Comparison of ENCODE assay signal across 1 cellular context in the genomic region with DNA sequence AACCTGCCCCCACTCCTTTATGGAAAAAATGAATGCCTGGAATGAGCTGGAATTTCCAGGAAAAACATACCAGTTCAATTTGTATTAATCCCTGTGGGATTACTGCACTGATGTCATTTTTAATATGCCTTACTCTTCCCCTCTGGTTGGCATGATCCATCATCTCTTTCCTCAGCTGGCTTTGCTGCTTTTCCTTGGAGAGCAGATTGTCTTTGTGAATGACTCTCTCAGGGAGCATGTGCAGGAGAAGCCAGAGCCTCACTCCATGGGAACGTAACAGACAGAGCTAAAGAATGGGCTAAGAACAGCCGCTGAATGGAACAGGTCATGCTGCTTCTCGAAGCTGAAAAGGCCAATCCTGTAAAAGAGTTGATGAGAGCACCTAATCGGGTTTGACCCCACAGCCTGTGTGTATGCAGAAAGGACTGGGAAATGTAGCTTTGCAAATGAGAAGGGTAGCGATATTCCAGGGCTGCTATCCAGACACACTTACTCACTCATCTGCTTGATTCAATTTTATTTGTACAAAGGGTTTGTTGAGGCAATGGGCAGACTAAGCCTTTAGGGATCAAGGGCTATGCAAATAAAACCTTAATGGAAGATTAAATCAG.
TF ChIP-seq lines count a peak whose summit lies in the region.

No MANE protein-coding gene starts in this region.

TF ChIP-seq in IMR-90, 13 proteins besides CTCF, POLR2A, EP300 and RAD21 (continued from another document):
- TF ChIP-seq, protein P1, sequence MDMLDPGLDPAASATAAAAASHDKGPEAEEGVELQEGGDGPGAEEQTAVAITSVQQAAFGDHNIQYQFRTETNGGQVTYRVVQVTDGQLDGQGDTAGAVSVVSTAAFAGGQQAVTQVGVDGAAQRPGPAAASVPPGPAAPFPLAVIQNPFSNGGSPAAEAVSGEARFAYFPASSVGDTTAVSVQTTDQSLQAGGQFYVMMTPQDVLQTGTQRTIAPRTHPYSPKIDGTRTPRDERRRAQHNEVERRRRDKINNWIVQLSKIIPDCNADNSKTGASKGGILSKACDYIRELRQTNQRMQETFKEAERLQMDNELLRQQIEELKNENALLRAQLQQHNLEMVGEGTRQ (IDR thresholded peaks at IDR 0.05; ENCODE audit: low read depth, low read length) = no peak
- TF ChIP-seq MXI1 (IDR thresholded peaks at IDR 0.05; ENCODE audit: borderline replicate concordance, low read depth, low read length) (no peak), RFX5 (IDR thresholded peaks at IDR 0.05; ENCODE audit: low read depth, low read length) (no peak), RCOR1 (IDR thresholded peaks at IDR 0.05; ENCODE audit: insufficient replicate concordance, low read length) (no peak), SMC3 (IDR thresholded peaks at IDR 0.05; ENCODE audit: low read depth, low read length) (no peak), FOS (IDR thresholded peaks at IDR 0.05; ENCODE audit: low read depth, low read length) (no peak), BHLHE40 (IDR thresholded peaks at IDR 0.05; ENCODE audit: low read depth, low read length) (no peak), NFE2L2 (IDR thresholded peaks at IDR 0.05; ENCODE audit: low read depth, low read length) (no peak), MAFK (IDR thresholded peaks at IDR 0.05; ENCODE audit: low read depth, low read length) (no peak)
- TF ChIP-seq, protein P2, sequence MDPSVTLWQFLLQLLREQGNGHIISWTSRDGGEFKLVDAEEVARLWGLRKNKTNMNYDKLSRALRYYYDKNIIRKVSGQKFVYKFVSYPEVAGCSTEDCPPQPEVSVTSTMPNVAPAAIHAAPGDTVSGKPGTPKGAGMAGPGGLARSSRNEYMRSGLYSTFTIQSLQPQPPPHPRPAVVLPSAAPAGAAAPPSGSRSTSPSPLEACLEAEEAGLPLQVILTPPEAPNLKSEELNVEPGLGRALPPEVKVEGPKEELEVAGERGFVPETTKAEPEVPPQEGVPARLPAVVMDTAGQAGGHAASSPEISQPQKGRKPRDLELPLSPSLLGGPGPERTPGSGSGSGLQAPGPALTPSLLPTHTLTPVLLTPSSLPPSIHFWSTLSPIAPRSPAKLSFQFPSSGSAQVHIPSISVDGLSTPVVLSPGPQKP (IDR thresholded peaks at IDR 0.05; ENCODE audit: borderline replicate concordance, low read depth, low read length) = no peak
